ENCODE assay signal across 8 cellular contexts in genomic region chr9:128882677-128883590, GRCh38. TPM values are rescaled to one million over a fixed set of nuclear protein-coding genes. Genes with fewer than 3 reads are reported as not detected.
DNase-seq lines count a peak whose midpoint lies in the region; ATAC-seq and TF ChIP-seq lines count a peak whose summit lies in the region.

No MANE protein-coding gene starts in this region.

- ATAC-seq in Panc1 = no peak
- ATAC-seq in naive B cell (ENCODE audit: low read depth in 2 of 2) = no peak

- peak overlapping the region; percentile 83 for H3K27ac ChIP-seq in Panc1 (ENCODE audit: low read length)

- H3K27ac Mint-ChIP-seq in activated naive CD4-positive, alpha-beta T cell treated with anti-CD3 and anti-CD28 coated beads, Interleukin-2, amount 10 ng/mL, durations not matched to agents 7 days and 5 days = peak overlapping the region; percentile 93
- peak overlapping the region; percentile 88 to 98 (median 96) for H3K27ac Mint-ChIP-seq in naive B cell

- peaks cover 8% of the 10 kb centered on the region for H3K4me1 ChIP-seq in Panc1 (ENCODE audit: control insufficient read depth, insufficient read depth, low read length)

- in situ Hi-C loops in Panc1 (cut with HindIII; ENCODE audit: low pct_unique_long_range_greater_than_20kb, low sequenced_read_pairs) = no loop called here

- CTCF ChIA-PET in activated naive CD4-positive, alpha-beta T cell treated with anti-CD3 and anti-CD28 coated beads, Interleukin-2, amount 10 ng/mL, durations not matched to agents 7 days and 5 days (lab: Charles Lee) = interaction anchor here (0.7 to 0.9 kb wide), 2 partner anchors 46 to 986 kb away, joined by 3 read pairs; no protein-coding TSS in a partner anchor
- CTCF ChIA-PET in Panc1 (lab: Charles Lee) = no interaction called here

- H3K4me3 Mint-ChIP-seq in activated naive CD4-positive, alpha-beta T cell treated with anti-CD3 and anti-CD28 coated beads, Interleukin-2, amount 10 ng/mL, durations not matched to agents 7 days and 5 days = peak overlapping the region; percentile 98
- peak overlapping the region; percentile 87 to 100 (median 96) for H3K4me3 Mint-ChIP-seq in naive B cell

- no TSS peak for BruUV-seq in Panc1 (replicated peaks; lab: Mats Ljungman, UMichigan)

- H3K27me3 Mint-ChIP-seq in activated naive CD4-positive, alpha-beta T cell treated with anti-CD3 and anti-CD28 coated beads, Interleukin-2, amount 10 ng/mL, durations not matched to agents 7 days and 5 days = peaks cover 4% of the 10 kb centered on the region
- H3K27me3 Mint-ChIP-seq in naive B cell = no peaks in the 10 kb centered on the region

- intact Hi-C loops in Panc1 (cut with micrococcal nuclease; ENCODE audit: unreplicated experiment) = no loop called here

- peak; percentile 37 for DNase-seq in activated naive CD4-positive, alpha-beta T cell treated with anti-CD3 and anti-CD28 coated beads, Interleukin-2, amount 10 ng/mL, durations not matched to agents 7 days and 5 days
- DNase-seq in activated naive CD4-positive, alpha-beta T cell treated with anti-CD3 and anti-CD28 coated beads, Interleukin-2, amount 50 U/mL, for 16 hours = no peak
- DNase-seq in Panc1 (ENCODE audit: low read depth, low spot score) (no peak), ecto neural progenitor cell (ENCODE audit: low spot score) (peak; percentile 58), naive B cell (no peak), iPS-NIHi11 (ENCODE audit: low spot score) (no peak), SHP77 treated with DMSO at 0.1 percent for 48 hours (lab: John Stamatoyannopoulos, UW) (no peak), NCI-H187 (lab: John Stamatoyannopoulos, UW) (no peak)

- H3K36me3 ChIP-seq in Panc1 (ENCODE audit: control insufficient read depth, insufficient read depth, low read length) = peaks cover 7% of the 10 kb centered on the region; the same call in 1 of the 2 replicates

- no peak for TF ChIP-seq CTCF in Panc1 (IDR thresholded peaks at IDR 0.05)

- POLR2A ChIA-PET in Panc1 (lab: Charles Lee) = interaction anchor here (0.7 kb wide), 2 partner anchors 62 to 145 kb away, joined by 4 read pairs; no protein-coding TSS in a partner anchor

- no peaks in the 10 kb centered on the region for H3K9me3 Mint-ChIP-seq in activated naive CD4-positive, alpha-beta T cell treated with anti-CD3 and anti-CD28 coated beads, Interleukin-2, amount 10 ng/mL, durations not matched to agents 7 days and 5 days
- no peaks in the 10 kb centered on the region for H3K9me3 Mint-ChIP-seq in naive B cell

- no peaks in the 10 kb centered on the region for H3K9me3 ChIP-seq in Panc1 (ENCODE audit: control insufficient read depth, insufficient read depth, low read depth, low read length)

- H3K4me1 Mint-ChIP-seq in activated naive CD4-positive, alpha-beta T cell treated with anti-CD3 and anti-CD28 coated beads, Interleukin-2, amount 10 ng/mL, durations not matched to agents 7 days and 5 days = peaks cover 69% of the 10 kb centered on the region
- H3K4me1 Mint-ChIP-seq in naive B cell = peaks cover 38 to 58% (median 48%) of the 10 kb centered on the region in 3 donors

- H3K4me3 ChIP-seq in Panc1 (ENCODE audit: low read depth in 2 of 2, low read length in 2 of 2) = peak overlapping the region; percentile 87 to 88

- peaks cover 49% of the 10 kb centered on the region for H3K36me3 Mint-ChIP-seq in activated naive CD4-positive, alpha-beta T cell treated with anti-CD3 and anti-CD28 coated beads, Interleukin-2, amount 10 ng/mL, durations not matched to agents 7 days and 5 days
- H3K36me3 Mint-ChIP-seq in naive B cell = peaks cover 0 to 15% of the 10 kb centered on the region in 2 donors

- H3K27me3 ChIP-seq in Panc1 (ENCODE audit: control insufficient read depth, insufficient read depth, low read length) = no peaks in the 10 kb centered on the region

RNA-seq across cellular contexts. Expression of gene LRRC8A, which starts 1.0 kb away (rescaled TPM):
- total RNA-seq in Panc1 (2021; ENCODE audit: unreplicated experiment) = 16.4 TPM
- 18.1 TPM for polyA plus RNA-seq in Panc1 (2012; ENCODE audit: insufficient read length)
- polyA plus RNA-seq in naive B cell (ENCODE audit: low read depth in 6 of 6) = 10 to 100 TPM in 5 of 6 donors, 1 to 10 TPM in 1; 8.7 to 25.5 (median 14.6) TPM

RNA-seq across cellular contexts. Expression of gene KYAT1, which starts 1.2 kb away (rescaled TPM):
- total RNA-seq in Panc1 (2021; ENCODE audit: unreplicated experiment) = 6.1 TPM
- polyA plus RNA-seq in Panc1 (2012; ENCODE audit: insufficient read length) = 7.6 TPM
- polyA plus RNA-seq in naive B cell (ENCODE audit: low read depth in 6 of 6) = 1 to 10 TPM; 7.0 to 9.7 (median 8.5) TPM

RNA-seq across cellular contexts. Expression of gene PHYHD1, which starts 37.8 kb away (rescaled TPM):
- not detected for total RNA-seq in Panc1 (2021; ENCODE audit: unreplicated experiment)
- not detected for polyA plus RNA-seq in Panc1 (2012; ENCODE audit: insufficient read length)
- under 1 TPM in 2 of 6 donors, not detected in 4; 0.34 to 0.39 TPM for polyA plus RNA-seq in naive B cell (ENCODE audit: low read depth in 6 of 6)

RNA-seq across cellular contexts. Expression of gene SPOUT1, which starts 53.3 kb away (rescaled TPM):
- total RNA-seq in Panc1 (2021; ENCODE audit: unreplicated experiment) = 38.4 TPM
- 43.9 TPM for polyA plus RNA-seq in Panc1 (2012; ENCODE audit: insufficient read length)
- polyA plus RNA-seq in naive B cell (ENCODE audit: low read depth in 6 of 6) = 10 to 100 TPM; 38.6 to 60.4 (median 52.5) TPM

Comparison
In these comparisons a context has a peak if more than half of its experiments do, and no peak if none do; other contexts are left out.
1. DNase-seq: peak in activated naive CD4-positive, alpha-beta T cell treated with anti-CD3 and anti-CD28 coated beads, Interleukin-2, amount 10 ng/mL, durations not matched to agents 7 days and 5 days (single experiment) and ecto neural progenitor cell (single experiment); none in activated naive CD4-positive, alpha-beta T cell treated with anti-CD3 and anti-CD28 coated beads, Interleukin-2, amount 50 U/mL, for 16 hours (single experiment), Panc1 (single experiment), naive B cell (single experiment), iPS-NIHi11 (single experiment), SHP77 treated with DMSO at 0.1 percent for 48 hours (single experiment) and NCI-H187 (0 of 2).